Comparison of ENCODE assay signal across 8 cellular contexts in the genomic region with DNA sequence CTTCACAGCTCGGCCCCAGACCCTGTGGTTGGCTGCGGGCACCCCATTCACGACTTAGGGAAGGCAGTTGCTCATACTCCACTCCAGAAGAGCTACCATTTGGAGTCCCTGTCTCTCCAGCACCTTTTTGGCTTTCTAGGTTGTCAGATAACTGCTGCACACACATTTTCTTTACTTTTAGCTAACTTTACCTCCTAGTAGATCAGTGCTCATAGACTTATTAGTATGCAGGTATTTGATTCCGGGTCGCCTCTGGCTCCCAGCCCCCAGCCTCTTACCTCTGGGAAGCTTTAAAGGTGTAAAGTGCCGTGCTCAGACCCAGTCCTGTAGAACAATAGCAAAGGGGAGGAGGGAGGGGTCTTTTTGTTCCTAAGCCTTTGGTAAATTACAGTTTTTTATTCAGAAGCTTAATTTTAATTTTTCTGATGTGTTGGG.
A peak's percentile ranks its signal among the peaks of the same experiment; 100 is the strongest.
DNase-seq lines count a peak whose midpoint lies in the region; ATAC-seq lines count a peak whose summit lies in the region.

No MANE protein-coding gene starts in this region.

- H3K9ac ChIP-seq in iPS-18a (ENCODE audit: low read length) = peak overlapping the region; percentile 95

- CTCF ChIA-PET in activated CD4-positive, alpha-beta memory T cell treated with anti-CD3 and anti-CD28 coated beads for 36 hours (lab: Charles Lee) = interaction anchor here (0.9 to 4.2 kb wide), 14 partner anchors 12 to 145 kb away, joined by 3 to 37 read pairs (median 4); no protein-coding TSS in a partner anchor

- no peaks in the 10 kb centered on the region for H3K27me3 Mint-ChIP-seq in activated naive CD4-positive, alpha-beta T cell treated with anti-CD3 and anti-CD28 coated beads, Interleukin-2, amount 50 U/mL, for 24 hours
- no peaks in the 10 kb centered on the region for H3K27me3 Mint-ChIP-seq in activated CD4-positive, alpha-beta memory T cell treated with anti-CD3 and anti-CD28 coated beads for 36 hours
- no peaks in the 10 kb centered on the region for H3K27me3 Mint-ChIP-seq in stimulated activated naive CD8-positive, alpha-beta T cell treated with anti-CD3 and anti-CD28 coated beads, Interleukin-15, amount 100 ng/mL, for 72 hours

- peak overlapping the region; percentile 88 for H3K27ac ChIP-seq in iPS-18a (ENCODE audit: low read length)

- DNase-seq in activated naive CD4-positive, alpha-beta T cell (lab: John Stamatoyannopoulos, UW) = no peak
- DNase-seq in activated CD4-positive, alpha-beta memory T cell treated with anti-CD3 and anti-CD28 coated beads for 36 hours = no peak
- no peak for DNase-seq in stimulated activated naive CD8-positive, alpha-beta T cell treated with anti-CD3 and anti-CD28 coated beads, Interleukin-15, amount 100 ng/mL, for 72 hours
- DNase-seq in COLO668 (lab: John Stamatoyannopoulos, UW; ENCODE audit: unreplicated experiment) (no peak), NCI-H187 treated with DMSO at 0.1 percent for 48 hours (lab: John Stamatoyannopoulos, UW) (no peak)

- H3K36me3 ChIP-seq in iPS-18a (ENCODE audit: control insufficient read depth, low read depth, low read length) = no peaks in the 10 kb centered on the region

- no peaks in the 10 kb centered on the region for H3K9me3 Mint-ChIP-seq in activated naive CD4-positive, alpha-beta T cell treated with anti-CD3 and anti-CD28 coated beads, Interleukin-2, amount 50 U/mL, for 24 hours
- no peaks in the 10 kb centered on the region for H3K9me3 Mint-ChIP-seq in activated CD4-positive, alpha-beta memory T cell treated with anti-CD3 and anti-CD28 coated beads for 36 hours
- no peaks in the 10 kb centered on the region for H3K9me3 Mint-ChIP-seq in stimulated activated naive CD8-positive, alpha-beta T cell treated with anti-CD3 and anti-CD28 coated beads, Interleukin-15, amount 100 ng/mL, for 72 hours

- peak overlapping the region; percentile 98 for H3K4me3 Mint-ChIP-seq in activated naive CD4-positive, alpha-beta T cell treated with anti-CD3 and anti-CD28 coated beads, Interleukin-2, amount 50 U/mL, for 24 hours
- peak overlapping the region; percentile 83 for H3K4me3 Mint-ChIP-seq in activated CD4-positive, alpha-beta memory T cell treated with anti-CD3 and anti-CD28 coated beads for 36 hours
- peak overlapping the region; percentile 92 to 96 for H3K4me3 Mint-ChIP-seq in stimulated activated naive CD8-positive, alpha-beta T cell treated with anti-CD3 and anti-CD28 coated beads, Interleukin-15, amount 100 ng/mL, for 72 hours

- intact Hi-C loops in activated CD4-positive, alpha-beta memory T cell treated with anti-CD3 and anti-CD28 coated beads for 36 hours (cut with micrococcal nuclease) = loop anchor here (1.0 to 2.0 kb wide), 3 partner anchors 30 to 492 kb away; partner anchors contain the start of gene RTN4

- no peaks in the 10 kb centered on the region for H3K36me3 Mint-ChIP-seq in activated naive CD4-positive, alpha-beta T cell treated with anti-CD3 and anti-CD28 coated beads, Interleukin-2, amount 50 U/mL, for 24 hours
- H3K36me3 Mint-ChIP-seq in activated CD4-positive, alpha-beta memory T cell treated with anti-CD3 and anti-CD28 coated beads for 36 hours = peaks cover 14% of the 10 kb centered on the region

- no peaks in the 10 kb centered on the region for H3K27me3 ChIP-seq in iPS-18a (ENCODE audit: control insufficient read depth, insufficient read depth, low read length)

- peaks cover 14% of the 10 kb centered on the region for H3K4me1 ChIP-seq in iPS-18a (ENCODE audit: control insufficient read depth, low read depth, low read length)

- H3K4me3 ChIP-seq in iPS-18a (ENCODE audit: low read length) = peak overlapping the region; percentile 95

- POLR2A ChIA-PET in activated CD4-positive, alpha-beta memory T cell treated with anti-CD3 and anti-CD28 coated beads for 36 hours (lab: Charles Lee) = interaction anchor here (1.1 to 4.1 kb wide), 16 partner anchors 8 to 164 kb away, joined by 3 to 113 read pairs (median 4); partner anchors contain the start of gene EML6

- H3K4me1 Mint-ChIP-seq in activated naive CD4-positive, alpha-beta T cell treated with anti-CD3 and anti-CD28 coated beads, Interleukin-2, amount 50 U/mL, for 24 hours = peaks cover 69% of the 10 kb centered on the region
- H3K4me1 Mint-ChIP-seq in activated CD4-positive, alpha-beta memory T cell treated with anti-CD3 and anti-CD28 coated beads for 36 hours (ENCODE audit: low read depth) = peaks cover 41% of the 10 kb centered on the region
- peaks cover 59% of the 10 kb centered on the region for H3K4me1 Mint-ChIP-seq in stimulated activated naive CD8-positive, alpha-beta T cell treated with anti-CD3 and anti-CD28 coated beads, Interleukin-15, amount 100 ng/mL, for 72 hours

- peak; percentile 8 for ATAC-seq in stimulated activated naive CD8-positive, alpha-beta T cell treated with anti-CD3 and anti-CD28 coated beads, Interleukin-15, amount 100 ng/mL, for 72 hours
- ATAC-seq in GM18502 (IDR thresholded peaks at IDR 0.05; ENCODE audit: poor library complexity, unreplicated experiment) = no peak

- no peaks in the 10 kb centered on the region for H3K9me3 ChIP-seq in iPS-18a (ENCODE audit: control insufficient read depth, low read depth, low read length)

- H3K27ac Mint-ChIP-seq in activated naive CD4-positive, alpha-beta T cell treated with anti-CD3 and anti-CD28 coated beads, Interleukin-2, amount 50 U/mL, for 24 hours = peak overlapping the region; percentile 94
- H3K27ac Mint-ChIP-seq in activated CD4-positive, alpha-beta memory T cell treated with anti-CD3 and anti-CD28 coated beads for 36 hours = peak overlapping the region; percentile 89
- peak overlapping the region; percentile 81 to 98 for H3K27ac Mint-ChIP-seq in stimulated activated naive CD8-positive, alpha-beta T cell treated with anti-CD3 and anti-CD28 coated beads, Interleukin-15, amount 100 ng/mL, for 72 hours
